1 cellular context compared by ENCODE assay signal in the genomic region with DNA sequence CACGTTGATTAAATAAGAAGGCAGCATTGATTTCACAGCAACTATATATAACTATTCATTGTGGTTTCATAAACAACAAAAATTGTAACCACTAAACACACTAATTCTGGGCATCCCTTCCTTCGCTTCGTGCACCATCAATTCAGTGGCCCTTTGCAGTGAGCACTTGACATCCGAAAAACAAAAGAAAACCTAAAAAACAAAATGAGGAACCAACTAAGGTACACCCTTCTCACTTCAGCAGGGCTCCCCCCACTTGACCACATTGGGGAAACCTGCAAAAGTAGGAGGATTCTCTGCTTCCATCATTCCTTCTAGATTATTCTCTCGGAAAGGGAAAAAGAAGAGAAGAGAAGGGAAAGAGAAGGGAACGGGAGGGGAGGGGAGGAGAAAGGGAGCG.
TF ChIP-seq lines count a peak whose summit lies in the region.

No MANE protein-coding gene starts in this region.

TF ChIP-seq in SK-N-SH treated with all-trans-retinoic acid at 6 μM for 48 hours, 23 proteins besides CTCF, POLR2A, EP300 and RAD21 (continued from another document):
- TF ChIP-seq PPARA (CRISPR knock-in tag; IDR thresholded peaks at IDR 0.05; ENCODE audit: borderline replicate concordance) = no peak
